Comparison of ENCODE assay signal across 10 cellular contexts in the genomic region with DNA sequence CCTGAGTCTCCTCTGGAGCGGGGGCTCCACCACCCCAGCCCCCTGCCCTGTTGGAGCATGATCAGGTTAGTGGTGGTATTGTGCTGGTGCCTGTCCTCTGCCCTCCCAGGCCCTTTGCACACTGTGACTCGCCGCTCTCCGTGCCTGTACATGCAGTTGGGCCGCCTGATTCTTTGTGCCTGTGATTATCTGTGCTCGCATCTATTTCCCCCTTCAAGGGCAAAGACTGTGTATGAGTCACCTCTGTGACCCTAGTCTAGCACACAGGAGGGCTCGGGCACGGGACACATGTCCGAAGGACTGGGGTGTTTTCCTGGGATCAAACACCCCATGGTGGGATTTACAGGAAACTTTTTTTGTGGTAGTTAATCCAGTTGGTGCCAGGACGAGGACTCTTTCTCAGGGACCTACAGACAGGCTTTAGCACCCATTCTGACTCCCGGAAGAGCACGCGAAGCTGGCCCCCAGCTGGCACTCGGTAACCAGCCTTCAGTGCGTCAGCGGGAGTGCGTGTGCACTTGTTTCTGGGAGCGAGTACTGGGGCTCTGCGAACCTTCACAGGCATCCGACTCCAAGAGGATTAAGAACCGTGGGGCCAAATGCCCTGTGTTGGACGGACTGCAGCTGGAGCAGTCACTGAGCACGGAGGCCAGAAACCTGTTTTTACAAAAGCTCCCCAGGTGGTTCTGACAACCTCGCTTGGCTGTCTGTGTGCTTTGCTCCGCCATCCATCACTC. TPM values are rescaled to one million over a fixed set of nuclear protein-coding genes. Genes with fewer than 3 reads are reported as not detected.
A peak's percentile ranks its signal among the peaks of the same experiment; 100 is the strongest.
DNase-seq lines count a peak whose midpoint lies in the region; ATAC-seq and TF ChIP-seq lines count a peak whose summit lies in the region.
"Had no signal": no experiment of that assay in that cellular context is flagged by ENCODE, and none has a peak within 500 bp of the region (broad histone marks: within the 10 kb centered on the region; RNA-seq: fewer than 3 reads in every experiment).

No MANE protein-coding gene starts in this region.

- H3K36me3 Mint-ChIP-seq in stimulated activated effector memory CD8-positive, alpha-beta T cell treated with anti-CD3 and anti-CD28 coated beads, Interleukin-12 subunit alpha, Interleukin-12 subunit beta, amount 100 ng/mL, for 72 hours = peaks cover 15% of the 10 kb centered on the region
- peaks cover 3 to 20% of the 10 kb centered on the region in 2 donors for H3K36me3 Mint-ChIP-seq in stimulated activated naive B cell treated with anti-CD40 and anti-IgM and Interleukin-4, amounts not matched to agents 10 μg/mL and 1 μg/mL and 100 μg/mL, for 72 hours

- H3K36me3 ChIP-seq in KOPT-K1 (ENCODE audit: insufficient read depth, low read length) (peaks cover 30% of the 10 kb centered on the region; the same call in 1 of the 2 replicates), brain microvascular endothelial cell (replicated peaks) (no peaks in the 10 kb centered on the region), hepatocyte (replicated peaks; ENCODE audit: insufficient read depth, low read depth) (no peaks in the 10 kb centered on the region)

- H3K4me3 Mint-ChIP-seq in stimulated activated effector memory CD8-positive, alpha-beta T cell treated with anti-CD3 and anti-CD28 coated beads, Interleukin-12 subunit alpha, Interleukin-12 subunit beta, amount 100 ng/mL, for 72 hours = no peak overlapping the region
- no peak overlapping the region for H3K4me3 Mint-ChIP-seq in stimulated activated naive B cell treated with anti-CD40 and anti-IgM and Interleukin-4, amounts not matched to agents 10 μg/mL and 1 μg/mL and 100 μg/mL, for 72 hours

- H3K9me2 ChIP-seq in hepatocyte (replicated peaks; ENCODE audit: insufficient read depth) = no peaks in the 10 kb centered on the region

- H3K27ac ChIP-seq in KOPT-K1 (ENCODE audit: low read depth, low read length, poor library complexity, severe bottlenecking) (peak overlapping the region; percentile 39), brain microvascular endothelial cell (peak overlapping the region; percentile 20), hepatocyte (peak overlapping the region; percentile 94)

- H3K4me1 Mint-ChIP-seq in stimulated activated effector memory CD8-positive, alpha-beta T cell treated with anti-CD3 and anti-CD28 coated beads, Interleukin-12 subunit alpha, Interleukin-12 subunit beta, amount 100 ng/mL, for 72 hours = peaks cover 88% of the 10 kb centered on the region
- H3K4me1 Mint-ChIP-seq in stimulated activated naive B cell treated with anti-CD40 and anti-IgM and Interleukin-4, amounts not matched to agents 10 μg/mL and 1 μg/mL and 100 μg/mL, for 72 hours = peaks cover 60 to 71% of the 10 kb centered on the region in 2 donors

- H4K20me1 ChIP-seq in hepatocyte (ENCODE audit: insufficient read depth, poor library complexity, severe bottlenecking) = peaks cover 60% of the 10 kb centered on the region

- H3K4me1 ChIP-seq in hepatocyte (ENCODE audit: insufficient read depth) = peaks cover 80% of the 10 kb centered on the region

- ATAC-seq in stimulated activated effector memory CD8-positive, alpha-beta T cell treated with anti-CD3 and anti-CD28 coated beads, Interleukin-12 subunit alpha, Interleukin-12 subunit beta, amount 100 ng/mL, for 72 hours = no peak
- ATAC-seq in GM21529 (IDR thresholded peaks at IDR 0.05; ENCODE audit: unreplicated experiment) = no peak
- ATAC-seq in stimulated activated naive B cell treated with anti-CD40 and anti-IgM and Interleukin-4, amounts not matched to agents 10 μg/mL and 1 μg/mL and 100 μg/mL, for 72 hours (replicated peaks) = no peak

- H2AFZ ChIP-seq in hepatocyte = no peak overlapping the region

- H3K79me2 ChIP-seq in hepatocyte = peaks cover 95% of the 10 kb centered on the region

- H3K9me3 Mint-ChIP-seq in stimulated activated effector memory CD8-positive, alpha-beta T cell treated with anti-CD3 and anti-CD28 coated beads, Interleukin-12 subunit alpha, Interleukin-12 subunit beta, amount 100 ng/mL, for 72 hours = no peaks in the 10 kb centered on the region
- H3K9me3 Mint-ChIP-seq in stimulated activated naive B cell treated with anti-CD40 and anti-IgM and Interleukin-4, amounts not matched to agents 10 μg/mL and 1 μg/mL and 100 μg/mL, for 72 hours = no peaks in the 10 kb centered on the region

- no peaks in the 10 kb centered on the region for H3K27me3 ChIP-seq in brain microvascular endothelial cell (replicated peaks)
- H3K27me3 ChIP-seq in hepatocyte = no peaks in the 10 kb centered on the region

- H3K9me3 ChIP-seq in KOPT-K1 (ENCODE audit: insufficient read depth, low read length, poor library complexity, severe bottlenecking) (no peaks in the 10 kb centered on the region), hepatocyte (ENCODE audit: low read depth) (no peaks in the 10 kb centered on the region)

- H3K27ac Mint-ChIP-seq in stimulated activated effector memory CD8-positive, alpha-beta T cell treated with anti-CD3 and anti-CD28 coated beads, Interleukin-12 subunit alpha, Interleukin-12 subunit beta, amount 100 ng/mL, for 72 hours = peak overlapping the region; percentile 79
- H3K27ac Mint-ChIP-seq in stimulated activated naive B cell treated with anti-CD40 and anti-IgM and Interleukin-4, amounts not matched to agents 10 μg/mL and 1 μg/mL and 100 μg/mL, for 72 hours = no peak overlapping the region

- H3K27me3 Mint-ChIP-seq in stimulated activated naive B cell treated with anti-CD40 and anti-IgM and Interleukin-4, amounts not matched to agents 10 μg/mL and 1 μg/mL and 100 μg/mL, for 72 hours = no peaks in the 10 kb centered on the region

- H3K4me2 ChIP-seq in hepatocyte = peak overlapping the region; percentile 62

- TF ChIP-seq CTCF in brain microvascular endothelial cell (IDR thresholded peaks at IDR 0.05; ENCODE audit: low read depth, low read length, missing control alignments) (no peak), hepatocyte (IDR thresholded peaks at IDR 0.05; ENCODE audit: poor library complexity) (no peak)

- WGBS in hepatocyte (ENCODE audit: low lambda C conversion rate, missing lambda C conversion rate) = 71% methylated on average over 25 of the region's 25 CpGs

- H3K4me3 ChIP-seq in brain microvascular endothelial cell (ENCODE audit: low read depth, low read length) (no peak overlapping the region), hepatocyte (no peak overlapping the region)

- in situ Hi-C loops in brain microvascular endothelial cell (cut with HindIII; ENCODE audit: low pct_ligation_motif_present, low sequenced_read_pairs) = no loop called here

- no peak for DNase-seq in brain microvascular endothelial cell
- peak; percentile 59 for DNase-seq in hepatocyte (ENCODE audit: low spot score)
- no peak for DNase-seq in stimulated activated effector memory CD8-positive, alpha-beta T cell treated with anti-CD3 and anti-CD28 coated beads, Interleukin-12 subunit alpha, Interleukin-12 subunit beta, amount 100 ng/mL, for 72 hours (ENCODE audit: low spot score in 2 of 2)
- no peak for DNase-seq in HK-2 (ENCODE audit: unreplicated experiment)
- no peak for DNase-seq in superior temporal gyrus (ENCODE audit: extremely low spot score)
- no peak for DNase-seq in stimulated activated naive B cell treated with anti-CD40 and anti-IgM and Interleukin-4, amounts not matched to agents 10 μg/mL and 1 μg/mL and 100 μg/mL, for 72 hours
- DNase-seq: activated CD4-positive, alpha-beta T cell treated with anti-CD3 and anti-CD28 coated beads for 4 hours; GDM1 had no signal

RNA-seq across cellular contexts. Expression of a gene that starts 6.7 kb away (rescaled TPM):
- 28.1 and 30.8 TPM in 2 replicates for total RNA-seq in hepatocyte
- polyA plus RNA-seq in hepatocyte = 14.0 and 15.2 TPM in 2 replicates

RNA-seq across cellular contexts. Expression of a gene that starts 20.6 kb away (rescaled TPM):
- total RNA-seq in hepatocyte = 48.8 and 50.7 TPM in 2 replicates
- 55.3 and 69.0 TPM in 2 replicates for polyA plus RNA-seq in hepatocyte

RNA-seq across cellular contexts. Expression of a gene that starts 23.4 kb away (rescaled TPM):
- total RNA-seq in hepatocyte = 0.52 TPM in 1 of 2 replicates, not detected in the other
- 1.2 TPM in 1 of 2 replicates, not detected in the other for polyA plus RNA-seq in hepatocyte

Comparison
In these comparisons a context has a peak if more than half of its experiments do, and no peak if none do; other contexts are left out.
1. H3K27ac ChIP-seq: peak in every context shown above with its lines; median percentile 94 in hepatocyte; 39 in KOPT-K1; 20 in brain microvascular endothelial cell.